29 cellular contexts compared by ENCODE assay signal in genomic region chr4:101145081-101145480, GRCh38.
"Had no signal": no experiment of that assay in that cellular context is flagged by ENCODE, and none has a peak within 500 bp of the region (broad histone marks: within the 10 kb centered on the region; RNA-seq: fewer than 3 reads in every experiment).

No MANE protein-coding gene starts in this region.

- H3K27me3 ChIP-seq: ascending aorta, breast epithelium, cardiac muscle cell, dorsolateral prefrontal cortex, esophagus muscularis mucosa had no signal

- H3K4me3 ChIP-seq: ascending aorta, breast epithelium, cardiac muscle cell, coronary artery, dorsolateral prefrontal cortex, esophagus muscularis mucosa had no signal

- H3K9me3 ChIP-seq: ascending aorta, breast epithelium, esophagus muscularis mucosa had no signal

- H3K36me3 ChIP-seq: ascending aorta, breast epithelium, cardiac muscle cell, esophagus muscularis mucosa had no signal

- H3K27ac ChIP-seq: ascending aorta, breast epithelium, cardiac muscle cell, coronary artery, dorsolateral prefrontal cortex, esophagus muscularis mucosa had no signal

- FAIRE-seq: frontal cortex had no signal

- H3K4me1 ChIP-seq: ascending aorta, breast epithelium had no signal

- DNase-seq: activated CD4-positive, alpha-beta memory T cell treated with anti-CD3 and anti-CD28 coated beads for 36 hours; activated CD4-positive, alpha-beta T cell treated with anti-CD3 and anti-CD28 coated beads for 36 hours; activated CD4-positive, alpha-beta T cell treated with anti-CD3 and anti-CD28 coated beads, Interleukin-2, amount 10 ng/mL, durations not matched to agents 24 days and 14 days; activated CD4-positive, CD25-positive, alpha-beta regulatory T cell; activated CD4-positive, CD25-positive, alpha-beta regulatory T cell treated with anti-CD3 and anti-CD28 coated beads, Interleukin-2, amount 50 U/mL, for 72 hours; activated CD8-positive, alpha-beta memory T cell treated with anti-CD3 and anti-CD28 coated beads, Interleukin-2, amount 10 ng/mL, durations not matched to agents 7 days and 5 days; activated CD8-positive, alpha-beta memory T cell treated with anti-CD3 and anti-CD28 coated beads, Interleukin-2, amount 50 U/mL, for 4 hours; activated CD8-positive, alpha-beta T cell treated with anti-CD3 and anti-CD28 coated beads, Interleukin-2, amount 10 ng/mL, durations not matched to agents 7 days and 5 days; activated effector memory CD4-positive, alpha-beta T cell treated with anti-CD3 and anti-CD28 coated beads, Interleukin-2, amount 50 U/mL, for 16 hours; activated naive CD4-positive, alpha-beta T cell treated with anti-CD3 and anti-CD28 coated beads for 36 hours; activated naive CD8-positive, alpha-beta T cell treated with anti-CD3 and anti-CD28 coated beads for 36 hours; activated naive CD8-positive, alpha-beta T cell treated with anti-CD3 and anti-CD28 coated beads, Interleukin-2, amount 50 U/mL, for 24 hours; activated T-cell treated with anti-CD3 and anti-CD28 coated beads, Interleukin-2, amount 50 U/mL, for 1 hour; activated T-cell treated with anti-CD3 and anti-CD28 coated beads, Interleukin-2, amount 50 U/mL, for 48 hours; central memory CD4-positive, alpha-beta T cell; cerebellar nuclear complex; dorsolateral prefrontal cortex; effector memory CD4-positive, alpha-beta T cell; endodermal cell; head of caudate nucleus; T-helper 1 cell; T-helper 17 cell; T1000 had no signal
